ENCODE assay signal across 1 cellular context in genomic region chr6:54899986-54900385, GRCh38.
TF ChIP-seq lines count a peak whose summit lies in the region.

No MANE protein-coding gene starts in this region.

TF ChIP-seq in WTC11, 78 proteins besides CTCF, POLR2A, EP300 and RAD21 (continued from another document):
- TF ChIP-seq PRDM15 (CRISPR knock-in tag; IDR thresholded peaks at IDR 0.05) (no peak), ARID4B (CRISPR knock-in tag; IDR thresholded peaks at IDR 0.05; ENCODE audit: borderline replicate concordance) (no peak), RORB (CRISPR knock-in tag; IDR thresholded peaks at IDR 0.05) (no peak)
TF ChIP-seq in WTC11: peak in this region for 0.
